In genomic region chr17:36242046-36242445, GRCh38 we compare ENCODE assay signal across 13 cellular contexts. TPM values are rescaled to one million over a fixed set of nuclear protein-coding genes. Genes with fewer than 3 reads are reported as not detected.
"Had no signal": no experiment of that assay in that cellular context is flagged by ENCODE, and none has a peak within 500 bp of the region (broad histone marks: within the 10 kb centered on the region; RNA-seq: fewer than 3 reads in every experiment).

No MANE protein-coding gene starts in this region.

RNA-seq across cellular contexts. Expression of gene TBC1D3I, which starts 22.3 kb away (rescaled TPM):
- total RNA-seq: hepatocyte, left ventricle myocardium inferior, lung, mammary epithelial cell, mononuclear cell had no signal

RNA-seq across cellular contexts. Expression of gene CCL4L2, which starts 31.2 kb away (rescaled TPM):
- total RNA-seq: kidney epithelial cell, left lobe of liver, left ventricle myocardium inferior, left ventricle myocardium superior, lung microvascular endothelial cell, mammary epithelial cell, mesothelial cell of epicardium, myocyte had no signal

RNA-seq across cellular contexts. Expression of gene CCL3L1, which starts 45.5 kb away (rescaled TPM):
- total RNA-seq: kidney epithelial cell, left cardiac atrium, left ventricle myocardium inferior, left ventricle myocardium superior, lower leg skin, lung microvascular endothelial cell, mammary epithelial cell, mesothelial cell of epicardium, myocyte had no signal
